Comparison of ENCODE assay signal across 9 cellular contexts in the genomic region with DNA sequence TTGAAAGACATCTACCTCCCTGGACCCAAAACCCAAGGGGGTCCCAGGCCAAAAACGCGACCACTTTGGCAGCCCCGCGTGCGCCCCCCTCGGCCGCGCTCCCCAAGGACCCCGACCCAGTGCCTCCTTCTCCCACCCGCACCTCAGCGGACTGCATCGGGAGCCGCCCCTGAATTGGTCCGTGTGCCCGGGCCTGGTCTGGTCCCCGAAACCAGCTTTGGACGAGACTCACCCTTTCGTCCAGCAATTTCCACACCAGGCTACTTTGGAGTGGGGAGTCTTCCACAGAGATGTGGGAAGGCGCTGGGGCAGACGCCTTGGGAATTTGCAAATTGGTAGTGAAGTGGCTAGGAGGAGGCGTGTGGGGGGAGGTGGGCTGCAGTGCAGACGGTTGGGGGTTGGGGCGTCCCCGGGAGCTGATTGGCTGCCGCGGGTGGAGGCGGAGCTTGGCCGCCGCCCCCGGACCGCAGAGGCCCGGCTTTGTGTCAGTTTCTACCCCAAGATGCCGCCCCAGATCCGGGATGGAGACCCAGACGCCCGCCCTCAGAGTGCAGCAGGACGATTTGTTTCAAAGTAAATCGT. TPM values are rescaled to one million over a fixed set of nuclear protein-coding genes. Genes with fewer than 3 reads are reported as not detected.
DNase-seq lines count a peak whose midpoint lies in the region; ATAC-seq and TF ChIP-seq lines count a peak whose summit lies in the region.
"Had no signal": no experiment of that assay in that cellular context is flagged by ENCODE, and none has a peak within 500 bp of the region (broad histone marks: within the 10 kb centered on the region; RNA-seq: fewer than 3 reads in every experiment).

No MANE protein-coding gene starts in this region.

- H3K27ac ChIP-seq in colonic mucosa (no peak overlapping the region), layer of hippocampus (ENCODE audit: low read depth, low read length) (peak overlapping the region; percentile 75)
- H3K27ac ChIP-seq: C4-2B had no signal

- H3K9me3 ChIP-seq in colonic mucosa, result no peaks in the 10 kb centered on the region

- H3K36me3 ChIP-seq in colonic mucosa, result no peaks in the 10 kb centered on the region

- intact Hi-C loops in colonic mucosa (cut with DNase I), result no loop called here

- TF ChIP-seq CTCF in colonic mucosa (IDR thresholded peaks at IDR 0.05), result no peak

- DNase-seq in activated CD4-positive, alpha-beta T cell treated with anti-CD3 and anti-CD28 coated beads for 48 hours, result peak; percentile 24
- DNase-seq in activated CD4-positive, alpha-beta T cell treated with anti-CD3 and anti-CD28 coated beads, Interleukin-2, amount 50 U/mL, for 1 hour, result no peak
- DNase-seq in NCI-H446 treated with DMSO at 0.1 percent for 48 hours (lab: John Stamatoyannopoulos, UW) (peak; percentile 71), colonic mucosa (peak; percentile 44), NCI-H345 (lab: John Stamatoyannopoulos, UW) (no peak)
- peak; percentile 57 for DNase-seq in stimulated activated naive CD8-positive, alpha-beta T cell treated with anti-CD3 and anti-CD28 coated beads, Interleukin-15, Interleukin-2, amounts not matched to agents 100 U/mL and 50 U/mL, for 24 hours

- no peaks in the 10 kb centered on the region for H3K27me3 ChIP-seq in colonic mucosa
- H3K27me3 ChIP-seq in layer of hippocampus (ENCODE audit: control insufficient read depth, insufficient read depth, low read length), result no peaks in the 10 kb centered on the region

- H3K4me1 ChIP-seq in colonic mucosa, result no peaks in the 10 kb centered on the region

- ATAC-seq in HG02610 (IDR thresholded peaks at IDR 0.05; ENCODE audit: unreplicated experiment), result peak; percentile 74
- peak; percentile 54 for ATAC-seq in stimulated activated naive CD8-positive, alpha-beta T cell treated with anti-CD3 and anti-CD28 coated beads, Interleukin-15, Interleukin-2, amounts not matched to agents 100 U/mL and 50 U/mL, for 24 hours

- H3K9ac ChIP-seq in colonic mucosa (ENCODE audit: low read depth in 2 of 2, low read length in 2 of 2), result peak overlapping the region in 1 of 2 donors; percentile 52

- peak overlapping the region; percentile 26 for H3K4me3 ChIP-seq in colonic mucosa

RNA-seq across cellular contexts. Expression of a gene that starts 16.9 kb away (rescaled TPM):
- 10 to 100 TPM; 39.5 to 44.9 TPM for total RNA-seq in colonic mucosa

RNA-seq across cellular contexts. Expression of a gene that starts 50.0 kb away (rescaled TPM):
- not detected for total RNA-seq in colonic mucosa

Comparison
In these comparisons a context has a peak if more than half of its experiments do, and no peak if none do; other contexts are left out.
1. DNase-seq: peak in activated CD4-positive, alpha-beta T cell treated with anti-CD3 and anti-CD28 coated beads for 48 hours (single experiment), NCI-H446 treated with DMSO at 0.1 percent for 48 hours (single experiment), colonic mucosa (single experiment) and stimulated activated naive CD8-positive, alpha-beta T cell treated with anti-CD3 and anti-CD28 coated beads, Interleukin-15, Interleukin-2, amounts not matched to agents 100 U/mL and 50 U/mL, for 24 hours (single experiment); none in activated CD4-positive, alpha-beta T cell treated with anti-CD3 and anti-CD28 coated beads, Interleukin-2, amount 50 U/mL, for 1 hour (single experiment) and NCI-H345 (single experiment).